8 cellular contexts compared by ENCODE assay signal in genomic region chr10:80454526-80455460, GRCh38. TPM values are rescaled to one million over a fixed set of nuclear protein-coding genes. Genes with fewer than 3 reads are reported as not detected.
DNase-seq lines count a peak whose midpoint lies in the region; ATAC-seq and TF ChIP-seq lines count a peak whose summit lies in the region.

No MANE protein-coding gene starts in this region.

- no peak for TF ChIP-seq CTCF in sigmoid colon (IDR thresholded peaks at IDR 0.05)

- H3K9me3 ChIP-seq in Karpas-422 (ENCODE audit: low read length) (no peaks in the 10 kb centered on the region), sigmoid colon (no peaks in the 10 kb centered on the region)

- H4K20me1 ChIP-seq in Karpas-422 (ENCODE audit: insufficient read depth, low read depth, low read length) = peaks cover 17% of the 10 kb centered on the region; the same call in 1 of the 2 replicates

- 1% methylated on average over 80 of the region's 80 CpGs for WGBS in sigmoid colon, 2 donors

- H3K79me2 ChIP-seq in Karpas-422 (ENCODE audit: low read length) = no peaks in the 10 kb centered on the region

- DNase-seq in NCI-H1092 treated with DMSO at 0.1 percent for 48 hours (lab: John Stamatoyannopoulos, UW) = peak; percentile 5
- no peak for DNase-seq in NCI-H1092 (lab: John Stamatoyannopoulos, UW)
- DNase-seq in Karpas-422 = peak; percentile 49
- no peak for DNase-seq in activated naive CD8-positive, alpha-beta T cell treated with anti-CD3 and anti-CD28 coated beads for 36 hours
- DNase-seq in hepatic stellate cell (ENCODE audit: low spot score) = peak; percentile 57
- peak; percentile 78 for DNase-seq in sigmoid colon
- no peak for DNase-seq in NCI-H187 (lab: John Stamatoyannopoulos, UW)

- H3K27ac ChIP-seq in Karpas-422 (ENCODE audit: low read length) = no peak overlapping the region
- H3K27ac ChIP-seq in sigmoid colon = peak overlapping the region; percentile 96 to 100 (median 98)

- peak overlapping the region; percentile 85 for H3K4me2 ChIP-seq in Karpas-422 (ENCODE audit: low read depth, low read length, poor library complexity, severe bottlenecking)

- no peak for TF ChIP-seq EP300 in sigmoid colon (IDR thresholded peaks at IDR 0.05)

- intact Hi-C loops in sigmoid colon (cut with DNase I) = loop anchor here (1.0 to 5.0 kb wide), 3 partner anchors 42 to 72 kb away; no protein-coding TSS in a partner anchor

- no peaks in the 10 kb centered on the region for H3K27me3 Mint-ChIP-seq in activated naive CD8-positive, alpha-beta T cell treated with anti-CD3 and anti-CD28 coated beads for 36 hours

- no peaks in the 10 kb centered on the region for H3K9me2 ChIP-seq in Karpas-422 (replicated peaks; ENCODE audit: insufficient read depth, low read length)

- H2AFZ ChIP-seq in Karpas-422 (ENCODE audit: low read length) = peak overlapping the region; percentile 67

- peak overlapping the region; percentile 93 for H3K4me3 Mint-ChIP-seq in activated naive CD8-positive, alpha-beta T cell treated with anti-CD3 and anti-CD28 coated beads for 36 hours

- H3K4me1 ChIP-seq in Karpas-422 (ENCODE audit: low read length) = peaks cover 15% of the 10 kb centered on the region
- peaks cover 0 to 48% (median 43%) of the 10 kb centered on the region in 4 donors for H3K4me1 ChIP-seq in sigmoid colon

- H3K27me3 ChIP-seq in Karpas-422 (ENCODE audit: low read length) (0 out of 2 replicates have a peak, but pooled peaks cover 3% of the 10 kb centered on the region), sigmoid colon (no peaks in the 10 kb centered on the region)

- no peaks in the 10 kb centered on the region for H3K36me3 ChIP-seq in Karpas-422 (ENCODE audit: insufficient read depth, low read length)
- H3K36me3 ChIP-seq in sigmoid colon = no peaks in the 10 kb centered on the region

- no peak for TF ChIP-seq POLR2A in sigmoid colon (IDR thresholded peaks at IDR 0.05)

- peak; percentile 18 for ATAC-seq in GM21825 (IDR thresholded peaks at IDR 0.05; ENCODE audit: unreplicated experiment)

- H3K9me3 Mint-ChIP-seq in activated naive CD8-positive, alpha-beta T cell treated with anti-CD3 and anti-CD28 coated beads for 36 hours = no peaks in the 10 kb centered on the region

- peak overlapping the region; percentile 92 for H3K27ac Mint-ChIP-seq in activated naive CD8-positive, alpha-beta T cell treated with anti-CD3 and anti-CD28 coated beads for 36 hours

- H3K4me3 ChIP-seq in Karpas-422 (ENCODE audit: low read length) = peak overlapping the region; percentile 73
- peak overlapping the region; percentile 76 to 97 (median 89) for H3K4me3 ChIP-seq in sigmoid colon

- peaks cover 41% of the 10 kb centered on the region for H3K4me1 Mint-ChIP-seq in activated naive CD8-positive, alpha-beta T cell treated with anti-CD3 and anti-CD28 coated beads for 36 hours

- H3K36me3 Mint-ChIP-seq in activated naive CD8-positive, alpha-beta T cell treated with anti-CD3 and anti-CD28 coated beads for 36 hours = peaks cover 22% of the 10 kb centered on the region

- H3K9ac ChIP-seq in Karpas-422 (ENCODE audit: low read length) = peak overlapping the region; percentile 68

RNA-seq across cellular contexts. Expression of gene TSPAN14, which starts 0.7 kb away (rescaled TPM):
- 3.4 TPM in 2 replicates for total RNA-seq in Karpas-422 (2014; rRNA removed; shearing (Covaris generic); ENCODE audit: low replicate concordance)
- 10 to 100 TPM; 39.6 to 40.4 TPM for total RNA-seq in activated naive CD8-positive, alpha-beta T cell treated with anti-CD3 and anti-CD28 coated beads for 36 hours
- total RNA-seq in sigmoid colon = 10 to 100 TPM; 22.0 to 29.9 (median 23.9) TPM
- polyA plus RNA-seq in sigmoid colon = 10 to 100 TPM; 12.0 to 67.3 (median 14.1) TPM

RNA-seq across cellular contexts. Expression of gene PRXL2A, which starts 46.4 kb away (rescaled TPM):
- total RNA-seq in Karpas-422 (2014; rRNA removed; shearing (Covaris generic); ENCODE audit: low replicate concordance) = 1.7 and 7.2 TPM in 2 replicates
- total RNA-seq in activated naive CD8-positive, alpha-beta T cell treated with anti-CD3 and anti-CD28 coated beads for 36 hours = 10 to 100 TPM; 23.3 to 24.5 TPM
- total RNA-seq in sigmoid colon = 10 to 100 TPM; 43.7 to 57.4 (median 50.9) TPM
- polyA plus RNA-seq in sigmoid colon = 10 to 100 TPM; 33.3 to 63.5 (median 37.8) TPM

Comparison
In these comparisons a context has a peak if more than half of its experiments do, and no peak if none do; other contexts are left out.
1. DNase-seq: peak in NCI-H1092 treated with DMSO at 0.1 percent for 48 hours (single experiment), Karpas-422 (single experiment), hepatic stellate cell (single experiment) and sigmoid colon (single experiment); none in NCI-H1092 (single experiment), activated naive CD8-positive, alpha-beta T cell treated with anti-CD3 and anti-CD28 coated beads for 36 hours (single experiment) and NCI-H187 (0 of 2).